ENCODE assay signal across 14 cellular contexts in the genomic region with DNA sequence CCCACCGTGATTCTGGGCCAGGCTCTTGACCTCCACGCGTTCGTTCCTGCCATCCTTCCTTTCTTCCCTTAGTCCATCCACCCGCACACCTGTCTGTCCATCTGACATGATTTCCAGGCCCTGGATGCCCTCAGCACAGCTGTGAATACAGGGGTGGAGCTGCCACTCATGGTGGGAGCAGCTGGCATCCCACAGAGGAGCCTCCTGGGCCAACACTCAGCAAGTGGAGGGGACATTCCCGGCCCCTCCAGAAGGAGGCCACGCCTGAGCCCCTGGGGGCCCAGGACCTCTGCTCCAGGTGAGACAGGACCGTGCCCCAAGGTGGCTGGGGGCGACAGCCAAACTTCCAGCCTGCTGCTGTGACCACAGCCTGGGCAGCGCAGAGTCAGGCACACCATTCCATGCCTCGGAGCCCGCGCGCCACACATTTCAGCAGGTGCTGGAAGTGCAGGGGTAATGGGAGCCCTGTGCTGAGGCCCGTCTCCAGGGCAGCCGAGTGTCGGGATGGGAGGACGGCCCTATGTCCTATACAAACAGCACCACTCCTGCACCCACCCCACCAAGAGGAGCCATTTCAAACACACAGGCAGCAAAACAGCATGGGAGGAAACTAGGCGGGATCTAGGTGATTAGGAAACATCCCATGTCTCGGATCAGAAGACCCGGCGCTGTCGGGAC.
DNase-seq lines count a peak whose midpoint lies in the region; ATAC-seq and TF ChIP-seq lines count a peak whose summit lies in the region.
"Had no signal": no experiment of that assay in that cellular context is flagged by ENCODE, and none has a peak within 500 bp of the region (broad histone marks: within the 10 kb centered on the region; RNA-seq: fewer than 3 reads in every experiment).

No MANE protein-coding gene starts in this region.

- H3K27me3 Mint-ChIP-seq in dendritic cell treated with granulocyte-macrophage colony-stimulating factor and Interleukin-4, amounts not matched to agents 40 ng/mL and 50 ng/mL, for 4 days = no peaks in the 10 kb centered on the region
- H3K27me3 Mint-ChIP-seq in naive thymus-derived CD4-positive, alpha-beta T cell = no peaks in the 10 kb centered on the region

- no peak overlapping the region for H3K4me3 Mint-ChIP-seq in dendritic cell treated with granulocyte-macrophage colony-stimulating factor and Interleukin-4, amounts not matched to agents 40 ng/mL and 50 ng/mL, for 4 days
- H3K4me3 Mint-ChIP-seq in naive thymus-derived CD4-positive, alpha-beta T cell = peak overlapping the region in 9 of 10 donors; percentile 41 to 99 (median 66)

- no peaks in the 10 kb centered on the region for H3K9me3 ChIP-seq in BLaER1
- H3K9me3 ChIP-seq in DND-41 (ENCODE audit: insufficient read depth, low read length, severe bottlenecking) = peaks cover 2% of the 10 kb centered on the region
- H3K9me3 ChIP-seq in naive thymus-derived CD4-positive, alpha-beta T cell (ENCODE audit: control insufficient read depth in 2 of 3, low read length in 3 of 3) = no peaks in the 10 kb centered on the region

- H3K36me3 Mint-ChIP-seq in dendritic cell treated with granulocyte-macrophage colony-stimulating factor and Interleukin-4, amounts not matched to agents 40 ng/mL and 50 ng/mL, for 4 days (ENCODE audit: low read depth) = peaks cover 42% of the 10 kb centered on the region
- H3K36me3 Mint-ChIP-seq in naive thymus-derived CD4-positive, alpha-beta T cell = peaks cover 4 to 19% (median 5%) of the 10 kb centered on the region in 5 donors

- peaks cover 93% of the 10 kb centered on the region for H3K4me1 Mint-ChIP-seq in dendritic cell treated with granulocyte-macrophage colony-stimulating factor and Interleukin-4, amounts not matched to agents 40 ng/mL and 50 ng/mL, for 4 days (ENCODE audit: low read depth)
- H3K4me1 Mint-ChIP-seq in naive thymus-derived CD4-positive, alpha-beta T cell = peaks cover 43 to 69% (median 65%) of the 10 kb centered on the region in 7 donors

- ATAC-seq in DND-41 (ENCODE audit: insufficient read depth, low read depth) (no peak), HG02642 (IDR thresholded peaks at IDR 0.05; ENCODE audit: poor library complexity, unreplicated experiment) (no peak), HG03159 (IDR thresholded peaks at IDR 0.05; ENCODE audit: unreplicated experiment) (no peak)
- ATAC-seq in naive thymus-derived CD4-positive, alpha-beta T cell = no peak
- ATAC-seq: activated T-cell treated with anti-CD3 and anti-CD28 coated beads, Interleukin-2, amount 50 U/mL, for 72 hours had no signal

- intact Hi-C loops in dendritic cell treated with granulocyte-macrophage colony-stimulating factor and Interleukin-4, amounts not matched to agents 40 ng/mL and 50 ng/mL, for 4 days (cut with micrococcal nuclease) = no loop called here
- intact Hi-C loops in naive thymus-derived CD4-positive, alpha-beta T cell (cut with micrococcal nuclease) = loop anchor here (2.0 to 10.0 kb wide), 4 partner anchors 45 to 410 kb away; a partner anchor contains a TSS

- peak overlapping the region; percentile 98 for H3K27ac Mint-ChIP-seq in dendritic cell treated with granulocyte-macrophage colony-stimulating factor and Interleukin-4, amounts not matched to agents 40 ng/mL and 50 ng/mL, for 4 days
- peak overlapping the region; percentile 73 to 100 (median 96) for H3K27ac Mint-ChIP-seq in naive thymus-derived CD4-positive, alpha-beta T cell

- H3K27ac ChIP-seq in BLaER1 (peak overlapping the region; percentile 87), DND-41 (ENCODE audit: low read length) (peak overlapping the region; percentile 94)
- peak overlapping the region; percentile 96 for H3K27ac ChIP-seq in naive thymus-derived CD4-positive, alpha-beta T cell (ENCODE audit: low read depth, low read length)

- H4K20me1 ChIP-seq in BLaER1 = peaks cover 77% of the 10 kb centered on the region
- peaks cover 24% of the 10 kb centered on the region for H4K20me1 ChIP-seq in DND-41 (ENCODE audit: insufficient read depth, low read length)

- peaks cover 24% of the 10 kb centered on the region for H3K79me2 ChIP-seq in DND-41 (ENCODE audit: insufficient read depth, low read length)

- H3K4me2 ChIP-seq in BLaER1 = peak overlapping the region; percentile 100
- H3K4me2 ChIP-seq in DND-41 (ENCODE audit: insufficient read depth, low read length) = no peak overlapping the region

- H3K27me3 ChIP-seq in BLaER1 (no peaks in the 10 kb centered on the region), DND-41 (ENCODE audit: insufficient read depth, low read length, poor library complexity) (no peaks in the 10 kb centered on the region)
- H3K27me3 ChIP-seq in naive thymus-derived CD4-positive, alpha-beta T cell (ENCODE audit: control insufficient read depth in 2 of 2, insufficient read depth in 2 of 2, low read length in 2 of 2) = no peaks in the 10 kb centered on the region

- no peak for DNase-seq in DND-41
- no peak for DNase-seq in naive thymus-derived CD4-positive, alpha-beta T cell
- DNase-seq in cerebellar cortex (ENCODE audit: low spot score) = no peak
- DNase-seq in NCI-H2029 (lab: John Stamatoyannopoulos, UW) = no peak
- DNase-seq: activated CD4-positive, alpha-beta T cell treated with anti-CD3 and anti-CD28 coated beads for 1 hour; activated T-cell treated with anti-CD3 and anti-CD28 coated beads, Interleukin-2, amount 50 U/mL, for 72 hours; DMS53; NCI-H187; substantia nigra; SW 1271 had no signal

- no peaks in the 10 kb centered on the region for H3K9me3 Mint-ChIP-seq in dendritic cell treated with granulocyte-macrophage colony-stimulating factor and Interleukin-4, amounts not matched to agents 40 ng/mL and 50 ng/mL, for 4 days
- H3K9me3 Mint-ChIP-seq in naive thymus-derived CD4-positive, alpha-beta T cell = peaks cover 0 to 12% (median 0%) of the 10 kb centered on the region in 11 donors
- H3K9me3 Mint-ChIP-seq: activated T-cell treated with anti-CD3 and anti-CD28 coated beads, Interleukin-2, amount 50 U/mL, for 72 hours had no signal

- H3K4me1 ChIP-seq in BLaER1 (peaks cover 96% of the 10 kb centered on the region), DND-41 (ENCODE audit: insufficient read depth, low read length) (peaks cover 72% of the 10 kb centered on the region)
- peaks cover 30 to 50% of the 10 kb centered on the region in 2 donors for H3K4me1 ChIP-seq in naive thymus-derived CD4-positive, alpha-beta T cell (ENCODE audit: control insufficient read depth in 2 of 2, insufficient read depth in 2 of 2, low read length in 2 of 2)

- no peak overlapping the region for H3K4me3 ChIP-seq in BLaER1
- no peak overlapping the region for H3K4me3 ChIP-seq in DND-41 (ENCODE audit: low read depth in 1 of 2, low read length in 2 of 2)
- no peak overlapping the region for H3K4me3 ChIP-seq in naive thymus-derived CD4-positive, alpha-beta T cell (ENCODE audit: low read length)

- no peak overlapping the region for H2AFZ ChIP-seq in DND-41 (ENCODE audit: low read depth, low read length)

- TF ChIP-seq CTCF in DND-41 (IDR thresholded peaks at IDR 0.05; ENCODE audit: borderline replicate concordance, extremely low read depth, low read length, poor library complexity, severe bottlenecking) = no peak

- CTCF ChIA-PET in naive thymus-derived CD4-positive, alpha-beta T cell (lab: Charles Lee) = no interaction called here

- H3K36me3 ChIP-seq in BLaER1 (peaks cover 30% of the 10 kb centered on the region), DND-41 (ENCODE audit: insufficient read depth, low read length) (peaks cover 7% of the 10 kb centered on the region)
- H3K36me3 ChIP-seq in naive thymus-derived CD4-positive, alpha-beta T cell (ENCODE audit: control insufficient read depth in 2 of 3, insufficient read depth in 3 of 3, low read length in 3 of 3) = peaks cover 0 to 9% (median under 1%) of the 10 kb centered on the region in 3 experiments

- H3K9ac ChIP-seq in BLaER1 (peak overlapping the region; percentile 76; the same call in 1 of the 2 replicates), DND-41 (ENCODE audit: low read depth, low read length) (no peak overlapping the region)

- POLR2A ChIA-PET in naive thymus-derived CD4-positive, alpha-beta T cell (lab: Charles Lee) = interaction anchor here (1.2 kb wide), 1 partner anchor 20 kb away, joined by 3 read pairs; no protein-coding TSS in a partner anchor
